In the genomic region with DNA sequence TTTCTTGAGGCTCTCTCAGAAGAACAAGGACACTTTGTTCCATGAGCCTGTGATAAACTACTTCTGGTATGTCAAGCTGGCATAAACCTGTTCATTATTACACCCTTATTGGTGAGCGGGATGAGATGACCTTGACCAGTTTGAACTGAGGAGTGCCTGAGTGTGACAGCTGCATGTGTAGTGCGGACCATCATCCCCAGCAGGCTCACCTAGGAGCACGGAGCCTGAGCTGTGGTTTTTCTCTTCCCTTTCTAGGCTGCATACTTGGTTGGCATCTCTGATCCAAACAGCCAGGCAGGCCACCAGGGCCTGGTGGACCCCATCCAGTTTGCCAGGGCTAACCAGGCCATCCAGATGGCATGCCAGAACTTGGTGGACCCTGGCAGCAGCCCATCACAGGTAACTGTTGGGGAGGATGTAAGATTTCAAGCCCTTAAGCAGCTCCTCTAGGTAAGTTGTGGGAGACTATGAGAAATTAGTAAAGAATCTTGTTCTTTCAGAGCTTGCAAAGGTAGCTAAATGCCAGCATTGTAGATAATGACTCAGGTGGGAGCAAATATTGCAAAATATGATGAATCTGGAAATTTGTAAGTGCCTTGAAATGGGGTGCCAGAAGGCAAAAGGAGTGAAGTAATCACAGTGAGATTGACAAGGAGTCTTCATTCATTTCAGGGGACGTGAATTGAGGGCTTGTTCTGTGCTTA, we compare ENCODE assay signal across 15 cellular contexts.
"Had no signal": no experiment of that assay in that cellular context is flagged by ENCODE, and none has a peak within 500 bp of the region (broad histone marks: within the 10 kb centered on the region; RNA-seq: fewer than 3 reads in every experiment).

No MANE protein-coding gene starts in this region.

- DNase-seq: activated effector memory CD4-positive, alpha-beta T cell treated with anti-CD3 and anti-CD28 coated beads, Interleukin-2, amount 50 U/mL, for 16 hours; activated T-cell treated with anti-CD3 and anti-CD28 coated beads, Interleukin-2, amount 50 U/mL, for 4 hours; amniotic stem cell; dermis blood vessel endothelial cell; foreskin melanocyte; head of caudate nucleus; left lung; pancreas; small intestine; SW 1271; transverse colon had no signal

- H3K27me3 ChIP-seq: brain microvascular endothelial cell, esophagus muscularis mucosa, left lung, pancreas, transverse colon had no signal

- H3K36me3 ChIP-seq: brain microvascular endothelial cell, left lung, pancreas had no signal

- H3K9me3 ChIP-seq: esophagus muscularis mucosa, left lung, pancreas, transverse colon had no signal

- H3K27ac ChIP-seq: esophagus muscularis mucosa, left lung, pancreas, transverse colon had no signal

- H3K4me3 ChIP-seq: esophagus muscularis mucosa, left lung, pancreas, transverse colon had no signal

- ATAC-seq: activated CD4-positive, CD25-positive, alpha-beta regulatory T cell treated with anti-CD3 and anti-CD28 coated beads, Interleukin-2, amount 50 U/mL, for 24 hours; activated naive CD4-positive, alpha-beta T cell treated with anti-CD3 and anti-CD28 coated beads, Interleukin-2, amount 50 U/mL, for 72 hours; activated T-cell treated with anti-CD3 and anti-CD28 coated beads, Interleukin-2, amount 50 U/mL, for 4 hours; left lung had no signal
